ENCODE assay signal across 8 cellular contexts in the genomic region with DNA sequence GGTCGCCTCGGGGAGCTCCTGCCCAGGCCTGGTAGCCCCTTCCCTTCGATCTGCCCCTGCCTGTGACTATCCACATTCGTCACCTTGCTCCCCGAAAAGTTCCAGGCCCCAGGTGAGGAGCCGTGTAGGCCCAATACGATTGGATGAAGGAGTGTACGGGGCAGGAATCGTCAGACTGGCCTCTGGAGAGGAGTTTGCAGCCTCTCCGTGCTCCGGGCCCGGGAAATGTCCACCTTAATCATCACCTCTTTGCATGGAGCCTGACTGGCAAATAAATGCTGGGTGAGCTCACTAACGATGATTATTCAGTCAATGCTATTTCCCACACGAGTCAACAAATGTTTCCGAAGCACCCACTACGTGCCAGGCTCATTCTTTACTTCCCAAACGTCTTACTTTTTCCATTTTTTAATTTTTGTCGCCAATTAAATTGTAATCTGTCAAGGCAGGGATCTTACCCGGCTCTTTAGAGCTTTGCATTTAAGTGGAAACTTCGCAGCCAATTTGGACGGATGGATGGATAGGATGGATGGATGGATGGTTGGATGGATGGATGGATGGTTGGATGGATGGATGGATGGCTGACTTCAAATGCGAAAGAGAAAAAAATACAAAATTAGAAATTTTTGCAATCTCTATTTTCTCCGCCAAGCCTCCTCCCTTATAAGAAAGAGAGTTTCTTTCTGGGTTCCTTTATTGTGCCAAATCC. TPM values are rescaled to one million over a fixed set of nuclear protein-coding genes. Genes with fewer than 3 reads are reported as not detected.
DNase-seq lines count a peak whose midpoint lies in the region; ATAC-seq and TF ChIP-seq lines count a peak whose summit lies in the region.

No MANE protein-coding gene starts in this region.

- H3K9me3 ChIP-seq in liver (ENCODE audit: control insufficient read depth in 4 of 4, low read length in 3 of 4), result no peaks in the 10 kb centered on the region

- peaks cover 29% of the 10 kb centered on the region for H3K36me3 Mint-ChIP-seq in central memory CD8-positive, alpha-beta T cell (ENCODE audit: insufficient read depth)

- peak overlapping the region; percentile 94 to 96 for H3K27ac ChIP-seq in liver (ENCODE audit: low read depth in 1 of 2, low read length in 2 of 2)
- H3K27ac ChIP-seq in temporal lobe (ENCODE audit: low read depth, low read length), result peak overlapping the region; percentile 95

- H3K4me3 ChIP-seq in GM06990 (replicated peaks; ENCODE audit: low read depth, low read length), result peak overlapping the region; percentile 76
- peak overlapping the region; percentile 54 to 79 (median 75) for H3K4me3 ChIP-seq in liver (ENCODE audit: low read depth in 1 of 3, low read length in 3 of 3)

- peaks cover 24% of the 10 kb centered on the region for H3K4me1 Mint-ChIP-seq in central memory CD8-positive, alpha-beta T cell

- 23% methylated on average over 23 of the region's 23 CpGs for WGBS in liver

- peak overlapping the region; percentile 98 for H3K27ac Mint-ChIP-seq in central memory CD8-positive, alpha-beta T cell (ENCODE audit: low read depth)

- H3K9ac ChIP-seq in liver (ENCODE audit: low read depth in 1 of 2, low read length in 2 of 2), result peak overlapping the region; percentile 46 to 49

- H3K36me3 ChIP-seq in GM06990 (ENCODE audit: control insufficient read depth, insufficient read depth, low read length) (no peaks in the 10 kb centered on the region), liver (ENCODE audit: control insufficient read depth in 4 of 4, insufficient read depth in 3 of 4, low read depth in 1 of 4, low read length in 3 of 4) (no peaks in the 10 kb centered on the region)

- H3K9me3 Mint-ChIP-seq in central memory CD8-positive, alpha-beta T cell, result no peaks in the 10 kb centered on the region

- peak; percentile 16 for ATAC-seq in GM21825 (IDR thresholded peaks at IDR 0.05; ENCODE audit: unreplicated experiment)
- no peak for ATAC-seq in central memory CD8-positive, alpha-beta T cell (replicated peaks; ENCODE audit: extremely low read depth, poor library complexity, severe bottlenecking)

- no peaks in the 10 kb centered on the region for H3K27me3 Mint-ChIP-seq in central memory CD8-positive, alpha-beta T cell

- no peak for TF ChIP-seq CTCF in GM06990 (IDR thresholded peaks at IDR 0.05; ENCODE audit: insufficient read depth, low read length, poor library complexity, severe bottlenecking)
- TF ChIP-seq CTCF in liver (IDR thresholded peaks at IDR 0.05; ENCODE audit: low read depth, low read length, missing input control), result no peak

- no peak for DNase-seq in GM06990 (ENCODE audit: extremely low read depth, insufficient read length)
- peak; percentile 46 for DNase-seq in NCI-H510A (lab: John Stamatoyannopoulos, UW)
- no peak for DNase-seq in central memory CD8-positive, alpha-beta T cell (ENCODE audit: low spot score in 2 of 2)
- no peak for DNase-seq in medulla oblongata (ENCODE audit: extremely low spot score)
- DNase-seq in midbrain (lab: John Stamatoyannopoulos, UW), result no peak

- peak overlapping the region; percentile 84 for H3K4me3 Mint-ChIP-seq in central memory CD8-positive, alpha-beta T cell

- peaks cover 0 to 16% (median 5%) of the 10 kb centered on the region in 4 donors for H3K4me1 ChIP-seq in liver (ENCODE audit: control insufficient read depth in 4 of 4, insufficient read depth in 4 of 4, low read length in 3 of 4)

- no peaks in the 10 kb centered on the region for H3K27me3 ChIP-seq in GM06990 (replicated peaks; ENCODE audit: control insufficient read depth, insufficient read depth, low read length)
- no peaks in the 10 kb centered on the region for H3K27me3 ChIP-seq in liver (ENCODE audit: control insufficient read depth in 4 of 4, insufficient read depth in 4 of 4, low read length in 3 of 4)

- TF ChIP-seq RAD21 in liver (IDR thresholded peaks at IDR 0.05), result no peak

TF ChIP-seq in liver, 16 proteins besides CTCF, POLR2A, EP300 and RAD21:
- TF ChIP-seq GABPA (IDR thresholded peaks at IDR 0.05 in 1 of 2, conservative IDR thresholded peaks at IDR 0.05 in 1 of 2), result no peak
- TF ChIP-seq, protein P1, sequence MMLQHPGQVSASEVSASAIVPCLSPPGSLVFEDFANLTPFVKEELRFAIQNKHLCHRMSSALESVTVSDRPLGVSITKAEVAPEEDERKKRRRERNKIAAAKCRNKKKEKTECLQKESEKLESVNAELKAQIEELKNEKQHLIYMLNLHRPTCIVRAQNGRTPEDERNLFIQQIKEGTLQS (IDR thresholded peaks at IDR 0.05), result no peak
- TF ChIP-seq, protein P2, sequence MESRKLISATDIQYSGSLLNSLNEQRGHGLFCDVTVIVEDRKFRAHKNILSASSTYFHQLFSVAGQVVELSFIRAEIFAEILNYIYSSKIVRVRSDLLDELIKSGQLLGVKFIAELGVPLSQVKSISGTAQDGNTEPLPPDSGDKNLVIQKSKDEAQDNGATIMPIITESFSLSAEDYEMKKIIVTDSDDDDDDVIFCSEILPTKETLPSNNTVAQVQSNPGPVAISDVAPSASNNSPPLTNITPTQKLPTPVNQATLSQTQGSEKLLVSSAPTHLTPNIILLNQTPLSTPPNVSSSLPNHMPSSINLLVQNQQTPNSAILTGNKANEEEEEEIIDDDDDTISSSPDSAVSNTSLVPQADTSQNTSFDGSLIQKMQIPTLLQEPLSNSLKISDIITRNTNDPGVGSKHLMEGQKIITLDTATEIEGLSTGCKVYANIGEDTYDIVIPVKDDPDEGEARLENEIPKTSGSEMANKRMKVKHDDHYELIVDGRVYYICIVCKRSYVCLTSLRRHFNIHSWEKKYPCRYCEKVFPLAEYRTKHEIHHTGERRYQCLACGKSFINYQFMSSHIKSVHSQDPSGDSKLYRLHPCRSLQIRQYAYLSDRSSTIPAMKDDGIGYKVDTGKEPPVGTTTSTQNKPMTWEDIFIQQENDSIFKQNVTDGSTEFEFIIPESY (IDR thresholded peaks at IDR 0.05), result no peak
- TF ChIP-seq HNF4A (conservative IDR thresholded peaks at IDR 0.05), result no peak
- TF ChIP-seq, protein P3, sequence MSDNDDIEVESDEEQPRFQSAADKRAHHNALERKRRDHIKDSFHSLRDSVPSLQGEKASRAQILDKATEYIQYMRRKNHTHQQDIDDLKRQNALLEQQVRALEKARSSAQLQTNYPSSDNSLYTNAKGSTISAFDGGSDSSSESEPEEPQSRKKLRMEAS (IDR thresholded peaks at IDR 0.05), result no peak
- no peak for TF ChIP-seq NR2F2 (IDR thresholded peaks at IDR 0.05)
- TF ChIP-seq FOXA2 (IDR thresholded peaks at IDR 0.05), result no peak
- no peak for TF ChIP-seq RXRA (IDR thresholded peaks at IDR 0.05)
- TF ChIP-seq TAF1 (conservative IDR thresholded peaks at IDR 0.05), result no peak
- no peak for TF ChIP-seq SP1 (IDR thresholded peaks at IDR 0.05)
- no peak for TF ChIP-seq HNF4G (IDR thresholded peaks at IDR 0.05)
- no peak for TF ChIP-seq JUND (IDR thresholded peaks at IDR 0.05)
- no peak for TF ChIP-seq FOXA1 (IDR thresholded peaks at IDR 0.05)

RNA-seq across cellular contexts. Expression of a gene that starts 45.8 kb away (rescaled TPM):
- total RNA-seq in liver (10 to 100 TPM in 1 of 2 donors, 1 to 10 TPM in 1; 7.8 to 11.4 TPM), temporal lobe (4.4 TPM)
- 10 to 100 TPM in 1 of 2 donors, 1 to 10 TPM in 1; 5.7 to 11.1 TPM for polyA plus RNA-seq in liver

RNA-seq across cellular contexts. Expression of a gene that starts 51.5 kb away (rescaled TPM):
- 1 to 10 TPM; 3.5 to 8.3 TPM for total RNA-seq in liver
- polyA plus RNA-seq in liver, result 1 to 10 TPM; 2.1 to 2.2 TPM
- total RNA-seq in temporal lobe, result 7.6 TPM
